Comparison of ENCODE assay signal across 28 cellular contexts in the genomic region with DNA sequence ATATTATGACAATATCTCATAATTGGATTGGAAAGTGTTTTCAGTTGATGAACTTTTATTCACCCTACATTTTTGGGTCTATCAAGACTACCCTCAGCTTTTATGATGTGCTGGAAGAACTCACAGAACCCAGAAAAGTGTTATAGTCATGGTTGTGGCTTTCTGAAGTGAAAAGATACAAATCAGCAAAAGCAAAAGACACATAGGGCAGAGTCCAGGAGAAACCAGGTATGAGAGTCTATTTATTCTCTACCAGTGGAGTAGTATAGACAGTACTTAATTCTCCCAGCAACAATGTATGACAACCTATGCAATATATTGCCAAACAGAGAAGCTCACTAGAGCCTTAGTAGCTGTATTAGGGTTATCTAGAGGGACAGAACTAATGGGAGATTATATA.
DNase-seq lines count a peak whose midpoint lies in the region; ATAC-seq, FAIRE-seq and TF ChIP-seq lines count a peak whose summit lies in the region.
"Had no signal": no experiment of that assay in that cellular context is flagged by ENCODE, and none has a peak within 500 bp of the region (broad histone marks: within the 10 kb centered on the region; RNA-seq: fewer than 3 reads in every experiment).

No MANE protein-coding gene starts in this region.

- no peaks in the 10 kb centered on the region for H4K20me1 ChIP-seq in osteoblast (ENCODE audit: insufficient read depth, low read length)
- H4K20me1 ChIP-seq: BLaER1 had no signal

- peak; percentile 14 for FAIRE-seq in GM19239 (lab: Jason Lieb, UNC)
- FAIRE-seq: A204.1, GM12878, GM12892, GM18507 had no signal

- H3K4me1 ChIP-seq in osteoblast (ENCODE audit: insufficient read depth, low read length), result peaks cover 9% of the 10 kb centered on the region
- H3K4me1 ChIP-seq: BE2C had no signal

- no peak overlapping the region for H3K4me3 ChIP-seq in osteoblast (ENCODE audit: insufficient read depth, low read length)
- H3K4me3 ChIP-seq: BLaER1, GM12878 had no signal

- no peaks in the 10 kb centered on the region for H3K27me3 ChIP-seq in osteoblast (ENCODE audit: insufficient read depth, low read length)
- H3K27me3 ChIP-seq: BE2C, BLaER1 had no signal

- TF ChIP-seq CTCF in osteoblast (IDR thresholded peaks at IDR 0.05; ENCODE audit: extremely low read depth, low read depth, low read length), result no peak

- no peaks in the 10 kb centered on the region for H3K9me3 ChIP-seq in osteoblast (ENCODE audit: low read depth, low read length)
- H3K9me3 ChIP-seq: BE2C, BLaER1 had no signal

- ATAC-seq in GM19463 (IDR thresholded peaks at IDR 0.05; ENCODE audit: unreplicated experiment) (peak; percentile 70), HG03025 (IDR thresholded peaks at IDR 0.05; ENCODE audit: low FRiP score, unreplicated experiment) (peak; percentile 63), HG03175 (IDR thresholded peaks at IDR 0.05; ENCODE audit: unreplicated experiment) (no peak)
- ATAC-seq: GM12878 had no signal

- H3K36me3 ChIP-seq in osteoblast (ENCODE audit: insufficient read depth, low read length), result no peaks in the 10 kb centered on the region
- H3K36me3 ChIP-seq: BE2C, BLaER1 had no signal

- DNase-seq in GM19239 (ENCODE audit: insufficient read length, low spot score) (no peak), osteoblast (ENCODE audit: insufficient read length, low spot score, missing footprints) (peak; percentile 29), NCI-H524 treated with DMSO at 0.1 percent for 48 hours (lab: John Stamatoyannopoulos, UW) (no peak)
- DNase-seq in activated naive CD4-positive, alpha-beta T cell treated with Interleukin-2 at 50 U/mL for 16 hours, result no peak
- no peak for DNase-seq in stimulated activated CD4-positive, alpha-beta T cell treated with anti-CD3 and anti-CD28 coated beads, Interleukin-2, amount 100 ng/mL, for 48 hours
- DNase-seq: 8988T; ACHN; BE2C; C1 segment of cervical spinal cord; CD4-positive, alpha-beta memory T cell; CD4-positive, CD25-positive, alpha-beta regulatory T cell; CD8-positive, alpha-beta memory T cell; COR-L47; DMS 273 treated with DMSO at 0.1 percent for 48 hours; DMS153; DMS53; DMS79; DND-41; EL; GDM1 had no signal

- no peaks in the 10 kb centered on the region for H3K79me2 ChIP-seq in osteoblast (ENCODE audit: insufficient read depth, low read length)

- no peak overlapping the region for H3K27ac ChIP-seq in osteoblast (ENCODE audit: low read depth, low read length)
- H3K27ac ChIP-seq: BLaER1 had no signal

- no peak overlapping the region for H2AFZ ChIP-seq in osteoblast (ENCODE audit: low read length)

- no peak overlapping the region for H3K4me2 ChIP-seq in osteoblast (ENCODE audit: insufficient read depth, low read length)
- H3K4me2 ChIP-seq: BLaER1 had no signal
